Comparison of ENCODE assay signal across 23 cellular contexts in genomic region chr15:63083046-63083445, GRCh38. TPM values are rescaled to one million over a fixed set of nuclear protein-coding genes. Genes with fewer than 3 reads are reported as not detected.
DNase-seq lines count a peak whose midpoint lies in the region; ATAC-seq and TF ChIP-seq lines count a peak whose summit lies in the region.
"Had no signal": no experiment of that assay in that cellular context is flagged by ENCODE, and none has a peak within 500 bp of the region (broad histone marks: within the 10 kb centered on the region; RNA-seq: fewer than 3 reads in every experiment).

No MANE protein-coding gene starts in this region.

- no peaks in the 10 kb centered on the region for H3K9me2 ChIP-seq in SK-N-SH

- CTCF ChIA-PET in SK-N-SH (lab: Yijun Ruan, JAX): interaction anchor here (3.2 to 4.1 kb wide), 2 partner anchors 11 to 35 kb away, joined by 13 to 22 read pairs; no protein-coding TSS in a partner anchor

- H3K4me1 ChIP-seq in neuronal stem cell (ENCODE audit: control insufficient read depth in 2 of 2, insufficient read depth in 1 of 2, low read depth in 1 of 2, low read length in 2 of 2) (peaks cover 8 to 11% of the 10 kb centered on the region in 2 donors), SK-N-SH (ENCODE audit: control insufficient read depth in 1 of 2, insufficient read depth in 2 of 2, low read depth in 1 of 2, low read length in 1 of 2) (peaks cover 4 to 19% of the 10 kb centered on the region in 2 experiments; a peak in 3 of 4 replicates)
- H3K4me1 ChIP-seq: lower lobe of right lung had no signal

- no peak overlapping the region for H2AK5ac ChIP-seq in neuronal stem cell (ENCODE audit: low read depth, low read length)

- H3K79me2 ChIP-seq in SK-N-SH (ENCODE audit: insufficient read depth): no peaks in the 10 kb centered on the region

- H3K9ac ChIP-seq in neuronal stem cell (ENCODE audit: low read depth, low read length, poor library complexity): no peak overlapping the region
- H3K9ac ChIP-seq in SK-N-SH: no peak overlapping the region
- H3K9ac ChIP-seq: KMS-11 had no signal

- DNase-seq in ELF-1 (ENCODE audit: low read depth, low spot score) (peak; percentile 79), SK-N-DZ (ENCODE audit: low spot score) (peak; percentile 78), left ventricle myocardium superior (peak; percentile 69), neuronal stem cell (ENCODE audit: low spot score) (no peak), OCI-M2 (lab: John Stamatoyannopoulos, UW; ENCODE audit: unreplicated experiment) (no peak), SK-N-SH (no peak), hippocampal formation (lab: John Stamatoyannopoulos, UW) (no peak), RKO (ENCODE audit: low spot score) (no peak)
- DNase-seq: activated CD4-positive, CD25-positive, alpha-beta regulatory T cell treated with anti-CD3 and anti-CD28 coated beads, Interleukin-2, amount 50 U/mL, for 72 hours; activated CD8-positive, alpha-beta memory T cell treated with anti-CD3 and anti-CD28 coated beads for 24 hours; activated T-cell treated with anti-CD3 and anti-CD28 coated beads, Interleukin-2, amount 50 U/mL, for 72 hours; CD4-positive, CD25-positive, alpha-beta regulatory T cell; cerebellar nuclear complex; gastrocnemius medialis; GF-D8; lower lobe of right lung; NCI-H187 treated with DMSO at 0.1 percent for 48 hours; NCI-H446; NK-92 treated with Interleukin-12 subunit alpha and Interleukin-12 subunit beta, amount 100 ng/mL, for 24 hours; ovary had no signal

- no peak overlapping the region for H2BK5ac ChIP-seq in neuronal stem cell (ENCODE audit: low read length)

- H3K23ac ChIP-seq in neuronal stem cell (ENCODE audit: low read depth, low read length, poor library complexity): no peak overlapping the region

- H3K18ac ChIP-seq in neuronal stem cell (ENCODE audit: low read length): peak overlapping the region; percentile 4

- no peaks in the 10 kb centered on the region for H3K79me1 ChIP-seq in neuronal stem cell (ENCODE audit: low read depth, low read length)

- POLR2A ChIA-PET in SK-N-SH (lab: Yijun Ruan, JAX): no interaction called here

- intact Hi-C loops in left ventricle myocardium superior (cut with micrococcal nuclease): no loop called here

- no peak overlapping the region for H2BK15ac ChIP-seq in neuronal stem cell (ENCODE audit: low read length)

- ATAC-seq in left ventricle myocardium superior: peak; percentile 73
- ATAC-seq: activated naive CD4-positive, alpha-beta T cell treated with anti-CD3 and anti-CD28 coated beads, Interleukin-2, amount 50 U/mL, for 72 hours; activated T-cell treated with anti-CD3 and anti-CD28 coated beads, Interleukin-2, amount 50 U/mL, for 72 hours; gastrocnemius medialis; lower lobe of right lung had no signal

- H4K91ac ChIP-seq in neuronal stem cell (ENCODE audit: low read depth, low read length, poor library complexity): no peak overlapping the region

- no peak for TF ChIP-seq EP300 in SK-N-SH (IDR thresholded peaks at IDR 0.05; ENCODE audit: borderline replicate concordance in 1 of 2, low read depth in 1 of 2, low read length in 1 of 2)

- no peak for TF ChIP-seq RAD21 in SK-N-SH (IDR thresholded peaks at IDR 0.05; ENCODE audit: low read length)

- no peak overlapping the region for H2BK120ac ChIP-seq in neuronal stem cell (ENCODE audit: low read depth, low read length)

- H3K36me3 ChIP-seq in neuronal stem cell (replicated peaks in 1 of 2; ENCODE audit: control insufficient read depth in 2 of 2, insufficient read depth in 2 of 2, low read length in 2 of 2) (no peaks in the 10 kb centered on the region), SK-N-SH (replicated peaks in 1 of 2; ENCODE audit: control insufficient read depth in 1 of 2, insufficient read depth in 2 of 2, low read length in 1 of 2) (no peaks in the 10 kb centered on the region)
- H3K36me3 ChIP-seq: gastrocnemius medialis, lower lobe of right lung, ovary, thoracic aorta had no signal

- no peak for TF ChIP-seq CTCF in SK-N-SH (IDR thresholded peaks at IDR 0.05)

- H3K27ac ChIP-seq in neuronal stem cell (replicated peaks; ENCODE audit: low read length) (no peak overlapping the region), SK-N-SH (ENCODE audit: low read depth in 2 of 2, low read length in 1 of 2) (no peak overlapping the region)
- H3K27ac ChIP-seq: gastrocnemius medialis, KMS-11, lower lobe of right lung, ovary, thoracic aorta had no signal

- H3K27me3 ChIP-seq in neuronal stem cell (ENCODE audit: control insufficient read depth in 3 of 3, insufficient read depth in 3 of 3, low read depth in 1 of 3, low read length in 3 of 3) (no peaks in the 10 kb centered on the region), SK-N-SH (ENCODE audit: insufficient read depth) (no peaks in the 10 kb centered on the region)
- H3K27me3 ChIP-seq: gastrocnemius medialis, ovary had no signal

- H3K4ac ChIP-seq in neuronal stem cell (ENCODE audit: low read length): no peak overlapping the region

- no peak overlapping the region for H4K8ac ChIP-seq in neuronal stem cell (ENCODE audit: low read depth, low read length)

- H3K4me2 ChIP-seq in neuronal stem cell (ENCODE audit: insufficient read depth, low read length, poor library complexity, severe bottlenecking) (no peak overlapping the region), SK-N-SH (no peak overlapping the region)
- H3K4me2 ChIP-seq: KMS-11 had no signal

- WGBS in neuronal stem cell (ENCODE audit: extremely low coverage in 2 of 2, insufficient read length in 2 of 2, insufficient replicate concordance in 1 of 2), 2 donors: no CpG with 5 or more reads among the region's 12 CpGs
- WGBS in SK-N-SH (ENCODE audit: low lambda C conversion rate): 73% methylated on average over 11 of the region's 12 CpGs

- H2AFZ ChIP-seq in neuronal stem cell (ENCODE audit: low read length) (peak overlapping the region; percentile 21), SK-N-SH (ENCODE audit: low read depth) (no peak overlapping the region)

- H3K4me3 ChIP-seq in neuronal stem cell (ENCODE audit: low read length in 2 of 2) (no peak overlapping the region), SK-N-SH (ENCODE audit: low read depth in 2 of 2, low read length in 1 of 2) (no peak overlapping the region)
- H3K4me3 ChIP-seq: gastrocnemius medialis, lower lobe of right lung, ovary, thoracic aorta had no signal

- H3K9me3 ChIP-seq in neuronal stem cell (replicated peaks in 1 of 2; ENCODE audit: control insufficient read depth in 2 of 2, insufficient read depth in 1 of 2, low read depth in 1 of 2, low read length in 2 of 2) (no peaks in the 10 kb centered on the region), SK-N-SH (no peaks in the 10 kb centered on the region)
- H3K9me3 ChIP-seq: gastrocnemius medialis, lower lobe of right lung, ovary, thoracic aorta had no signal

- H4K20me1 ChIP-seq in SK-N-SH (ENCODE audit: insufficient read depth): no peaks in the 10 kb centered on the region

- H3F3A ChIP-seq in SK-N-SH (replicated peaks; ENCODE audit: insufficient read depth): peaks cover 6% of the 10 kb centered on the region

- no peak overlapping the region for H2BK12ac ChIP-seq in neuronal stem cell (ENCODE audit: low read length)

- H3K14ac ChIP-seq in neuronal stem cell (ENCODE audit: low read length): no peak overlapping the region

TF ChIP-seq in SK-N-SH, 30 proteins besides CTCF, POLR2A, EP300 and RAD21:
- no peak for TF ChIP-seq MEF2A (IDR thresholded peaks at IDR 0.05; ENCODE audit: borderline replicate concordance, low read depth)
- no peak for TF ChIP-seq FOSL2 (IDR thresholded peaks at IDR 0.05; ENCODE audit: borderline replicate concordance, low read depth)
- TF ChIP-seq EZH2phosphoT487 (IDR thresholded peaks at IDR 0.05; ENCODE audit: borderline replicate concordance, low read depth): no peak
- no peak for TF ChIP-seq TCF12 (IDR thresholded peaks at IDR 0.05)
- no peak for TF ChIP-seq SMC3 (IDR thresholded peaks at IDR 0.05; ENCODE audit: low read depth, low read length)
- TF ChIP-seq MAX (IDR thresholded peaks at IDR 0.05; ENCODE audit: low read depth): no peak

RNA-seq across cellular contexts. Expression of gene LACTB, which starts 38.6 kb away (rescaled TPM):
- polyA plus RNA-seq in SK-N-DZ (2014; cell fraction: cytosol; rRNA removed): 6.7 and 9.9 TPM in 2 replicates
- 7.7 and 17.2 TPM in 2 replicates for polyA plus RNA-seq in SK-N-DZ (2014; cell fraction: nucleus; rRNA removed)
- 26.0 TPM for total RNA-seq in left ventricle myocardium superior
- 8.2 TPM for polyA plus RNA-seq in neuronal stem cell (2013, experiment 1 of 2)
- 7.0 TPM for polyA plus RNA-seq in neuronal stem cell (2013, experiment 2 of 2)
- polyA plus RNA-seq in SK-N-SH (2012; rRNA removed): 23.3 and 28.5 TPM in 2 replicates
- polyA plus RNA-seq in SK-N-SH (2012; cell fraction: cytosol; rRNA removed): 32.3 and 44.5 TPM in 2 replicates
- 17.9 and 27.1 TPM in 2 replicates for polyA plus RNA-seq in SK-N-SH (2012; cell fraction: nucleus; rRNA removed)

RNA-seq across cellular contexts. Expression of gene TPM1, which starts 40.5 kb away (rescaled TPM):
- polyA plus RNA-seq in SK-N-DZ (2014; cell fraction: cytosol; rRNA removed): 151 and 160 TPM in 2 replicates
- polyA plus RNA-seq in SK-N-DZ (2014; cell fraction: nucleus; rRNA removed): 148 and 158 TPM in 2 replicates
- 14,056 TPM for total RNA-seq in left ventricle myocardium superior
- 1,430 TPM for polyA plus RNA-seq in neuronal stem cell (2013, experiment 1 of 2)
- polyA plus RNA-seq in neuronal stem cell (2013, experiment 2 of 2): 1,425 TPM
- polyA plus RNA-seq in SK-N-SH (2012; rRNA removed): 1,371 and 1,764 TPM in 2 replicates
- 1,590 and 2,049 TPM in 2 replicates for polyA plus RNA-seq in SK-N-SH (2012; cell fraction: cytosol; rRNA removed)
- polyA plus RNA-seq in SK-N-SH (2012; cell fraction: nucleus; rRNA removed): 2,523 and 2,991 TPM in 2 replicates

Comparison
In these comparisons a context has a peak if more than half of its experiments do, and no peak if none do; other contexts are left out.
1. DNase-seq: peak in ELF-1 (single experiment), SK-N-DZ (single experiment) and left ventricle myocardium superior (single experiment); none in neuronal stem cell (single experiment), OCI-M2 (single experiment), SK-N-SH (single experiment), hippocampal formation (0 of 2) and RKO (single experiment).